In genomic region chr17:82397449-82398335, GRCh38 we compare ENCODE assay signal across 22 cellular contexts. TPM values are rescaled to one million over a fixed set of nuclear protein-coding genes. Genes with fewer than 3 reads are reported as not detected.
DNase-seq lines count a peak whose midpoint lies in the region; ATAC-seq and TF ChIP-seq lines count a peak whose summit lies in the region.
"Had no signal": no experiment of that assay in that cellular context is flagged by ENCODE, and none has a peak within 500 bp of the region (broad histone marks: within the 10 kb centered on the region; RNA-seq: fewer than 3 reads in every experiment).

No MANE protein-coding gene starts in this region.

- peaks cover 8% of the 10 kb centered on the region for H3K36me3 Mint-ChIP-seq in stimulated activated effector memory CD8-positive, alpha-beta T cell treated with anti-CD3 and anti-CD28 coated beads, Interleukin-12 subunit alpha, Interleukin-12 subunit beta, amount 100 ng/mL, for 72 hours

- no peak for TF ChIP-seq CTCF in left ventricle myocardium inferior (IDR thresholded peaks at IDR 0.05; ENCODE audit: borderline replicate concordance)
- no peak for TF ChIP-seq CTCF in lower lobe of right lung (IDR thresholded peaks at IDR 0.05)
- TF ChIP-seq CTCF in vagina (IDR thresholded peaks at IDR 0.05), result no peak

- H3K36me3 ChIP-seq in left ventricle myocardium inferior (peaks cover 38% of the 10 kb centered on the region), lower lobe of right lung (peaks cover 31% of the 10 kb centered on the region), vagina (peaks cover 0 to 9% of the 10 kb centered on the region in 2 donors)
- H3K36me3 ChIP-seq: neural progenitor cell had no signal

- no peaks in the 10 kb centered on the region for H3K9me3 Mint-ChIP-seq in stimulated activated effector memory CD8-positive, alpha-beta T cell treated with anti-CD3 and anti-CD28 coated beads, Interleukin-12 subunit alpha, Interleukin-12 subunit beta, amount 100 ng/mL, for 72 hours
- H3K9me3 Mint-ChIP-seq: activated CD8-positive, alpha-beta T cell treated with anti-CD3 and anti-CD28 coated beads for 36 hours; CD8-positive, alpha-beta T cell; central memory CD8-positive, alpha-beta T cell; neural progenitor cell had no signal

- peaks cover 22% of the 10 kb centered on the region for H3K4me1 ChIP-seq in left ventricle myocardium inferior
- H3K4me1 ChIP-seq in lower lobe of right lung, result peaks cover 15% of the 10 kb centered on the region
- H3K4me1 ChIP-seq in vagina, result peaks cover 38% of the 10 kb centered on the region
- H3K4me1 ChIP-seq: neural progenitor cell had no signal

- H3K27ac ChIP-seq in left ventricle myocardium inferior (replicated peaks) (peak overlapping the region; percentile 48), lower lobe of right lung (no peak overlapping the region), vagina (peak overlapping the region; percentile 79)
- H3K27ac ChIP-seq: neural progenitor cell had no signal

- no peak overlapping the region for H3K4me3 Mint-ChIP-seq in stimulated activated effector memory CD8-positive, alpha-beta T cell treated with anti-CD3 and anti-CD28 coated beads, Interleukin-12 subunit alpha, Interleukin-12 subunit beta, amount 100 ng/mL, for 72 hours
- H3K4me3 Mint-ChIP-seq: activated CD8-positive, alpha-beta T cell treated with anti-CD3 and anti-CD28 coated beads for 36 hours; CD8-positive, alpha-beta T cell; central memory CD8-positive, alpha-beta T cell; neural progenitor cell had no signal

- H3K27ac Mint-ChIP-seq in stimulated activated effector memory CD8-positive, alpha-beta T cell treated with anti-CD3 and anti-CD28 coated beads, Interleukin-12 subunit alpha, Interleukin-12 subunit beta, amount 100 ng/mL, for 72 hours, result no peak overlapping the region
- H3K27ac Mint-ChIP-seq: activated CD8-positive, alpha-beta T cell treated with anti-CD3 and anti-CD28 coated beads for 36 hours; CD8-positive, alpha-beta T cell had no signal

- H3K9me3 ChIP-seq in left ventricle myocardium inferior (replicated peaks) (no peaks in the 10 kb centered on the region), lower lobe of right lung (no peaks in the 10 kb centered on the region), vagina (no peaks in the 10 kb centered on the region)

- H3K27me3 ChIP-seq in left ventricle myocardium inferior (ENCODE audit: low read depth) (no peaks in the 10 kb centered on the region), lower lobe of right lung (ENCODE audit: low read depth) (no peaks in the 10 kb centered on the region), vagina (no peaks in the 10 kb centered on the region)
- H3K27me3 ChIP-seq: neural progenitor cell had no signal

- H3K4me3 ChIP-seq in left ventricle myocardium inferior (no peak overlapping the region), lower lobe of right lung (no peak overlapping the region), vagina (no peak overlapping the region)
- H3K4me3 ChIP-seq: GM12878, neural progenitor cell had no signal

- DNase-seq in left ventricle myocardium inferior (no peak), Right ventricle myocardium superior (no peak), NCI-H510A treated with DMSO at 0.1 percent for 48 hours (lab: John Stamatoyannopoulos, UW) (peak; percentile 32), lower lobe of right lung (peak; percentile 43), vagina (ENCODE audit: extremely low spot score in 2 of 2) (no peak)
- no peak for DNase-seq in stimulated activated effector memory CD8-positive, alpha-beta T cell treated with anti-CD3 and anti-CD28 coated beads, Interleukin-12 subunit alpha, Interleukin-12 subunit beta, amount 100 ng/mL, for 72 hours (ENCODE audit: low spot score in 2 of 2)
- DNase-seq: activated CD8-positive, alpha-beta T cell treated with anti-CD3 and anti-CD28 coated beads for 36 hours; activated naive CD4-positive, alpha-beta T cell treated with Interleukin-2 at 50 U/mL for 16 hours; activated T-cell treated with anti-CD3 and anti-CD28 coated beads, Interleukin-2, amount 50 U/mL, for 1 hour; amniotic stem cell; CD8-positive, alpha-beta T cell; effector CD4-positive, alpha-beta T cell; KBM-7; NCI-H524 treated with DMSO at 0.1 percent for 48 hours; stimulated activated CD8-positive, alpha-beta memory T cell treated with anti-CD3 and anti-CD28 coated beads, Interleukin-4, amount 100 ng/mL, for 48 hours had no signal

- intact Hi-C loops in left ventricle myocardium inferior (cut with micrococcal nuclease), result no loop called here
- intact Hi-C loops in Right ventricle myocardium superior (cut with DNase I), result no loop called here
- intact Hi-C loops in lower lobe of right lung (cut with DNase I), result no loop called here
- intact Hi-C loops in vagina (cut with DNase I), result no loop called here

- no peak for ATAC-seq in Right ventricle myocardium superior (ENCODE audit: poor library complexity)
- ATAC-seq in lower lobe of right lung, result no peak
- no peak for ATAC-seq in GM18511 (IDR thresholded peaks at IDR 0.05; ENCODE audit: unreplicated experiment)
- ATAC-seq in stimulated activated effector memory CD8-positive, alpha-beta T cell treated with anti-CD3 and anti-CD28 coated beads, Interleukin-12 subunit alpha, Interleukin-12 subunit beta, amount 100 ng/mL, for 72 hours, result no peak
- ATAC-seq: activated CD4-positive, CD25-positive, alpha-beta regulatory T cell treated with anti-CD3 and anti-CD28 coated beads, Interleukin-2, amount 50 U/mL, for 24 hours; activated CD8-positive, alpha-beta T cell treated with anti-CD3 and anti-CD28 coated beads for 36 hours; CD8-positive, alpha-beta T cell; GM12878 had no signal

- peaks cover 7% of the 10 kb centered on the region for H3K4me1 Mint-ChIP-seq in stimulated activated effector memory CD8-positive, alpha-beta T cell treated with anti-CD3 and anti-CD28 coated beads, Interleukin-12 subunit alpha, Interleukin-12 subunit beta, amount 100 ng/mL, for 72 hours

- no peak for TF ChIP-seq POLR2A in vagina (IDR thresholded peaks at IDR 0.05)

RNA-seq across cellular contexts. Expression of gene HEXD, which starts 20.5 kb away (rescaled TPM):
- total RNA-seq in left ventricle myocardium inferior (14.1 TPM), Right ventricle myocardium superior (14.8 TPM), lower lobe of right lung (60.2 TPM), vagina (90.4 TPM)

RNA-seq across cellular contexts. Expression of gene OGFOD3, which starts 20.7 kb away (rescaled TPM):
- total RNA-seq in left ventricle myocardium inferior (28.0 TPM), Right ventricle myocardium superior (29.9 TPM), lower lobe of right lung (27.1 TPM), vagina (25.5 TPM)

RNA-seq across cellular contexts. Expression of gene UTS2R, which starts 26.1 kb away (rescaled TPM):
- total RNA-seq in left ventricle myocardium inferior, result 1.4 TPM
- total RNA-seq in Right ventricle myocardium superior, result 0.81 TPM
- not detected for total RNA-seq in lower lobe of right lung
- not detected for total RNA-seq in vagina
- total RNA-seq: activated CD8-positive, alpha-beta T cell treated with anti-CD3 and anti-CD28 coated beads for 36 hours; CD8-positive, alpha-beta T cell; glomerular endothelial cell; temporal lobe had no signal

RNA-seq across cellular contexts. Expression of gene TEX19, which starts 38.6 kb away (rescaled TPM):
- total RNA-seq in left ventricle myocardium inferior (not detected), Right ventricle myocardium superior (not detected), lower lobe of right lung (not detected), vagina (not detected)
- total RNA-seq: activated CD8-positive, alpha-beta T cell treated with anti-CD3 and anti-CD28 coated beads for 36 hours; CD8-positive, alpha-beta T cell; glomerular endothelial cell; temporal lobe had no signal

RNA-seq across cellular contexts. Expression of gene CYBC1, which starts 52.9 kb away (rescaled TPM):
- total RNA-seq in left ventricle myocardium inferior (23.8 TPM), Right ventricle myocardium superior (26.6 TPM), lower lobe of right lung (132 TPM), vagina (51.6 TPM)

Comparison
In these comparisons a context has a peak if more than half of its experiments do, and no peak if none do; other contexts are left out.
1. DNase-seq: peak in NCI-H510A treated with DMSO at 0.1 percent for 48 hours (single experiment) and lower lobe of right lung (single experiment); none in left ventricle myocardium inferior (single experiment), Right ventricle myocardium superior (single experiment), vagina (0 of 2) and stimulated activated effector memory CD8-positive, alpha-beta T cell treated with anti-CD3 and anti-CD28 coated beads, Interleukin-12 subunit alpha, Interleukin-12 subunit beta, amount 100 ng/mL, for 72 hours (0 of 2).